18 cellular contexts compared by ENCODE assay signal in the genomic region with DNA sequence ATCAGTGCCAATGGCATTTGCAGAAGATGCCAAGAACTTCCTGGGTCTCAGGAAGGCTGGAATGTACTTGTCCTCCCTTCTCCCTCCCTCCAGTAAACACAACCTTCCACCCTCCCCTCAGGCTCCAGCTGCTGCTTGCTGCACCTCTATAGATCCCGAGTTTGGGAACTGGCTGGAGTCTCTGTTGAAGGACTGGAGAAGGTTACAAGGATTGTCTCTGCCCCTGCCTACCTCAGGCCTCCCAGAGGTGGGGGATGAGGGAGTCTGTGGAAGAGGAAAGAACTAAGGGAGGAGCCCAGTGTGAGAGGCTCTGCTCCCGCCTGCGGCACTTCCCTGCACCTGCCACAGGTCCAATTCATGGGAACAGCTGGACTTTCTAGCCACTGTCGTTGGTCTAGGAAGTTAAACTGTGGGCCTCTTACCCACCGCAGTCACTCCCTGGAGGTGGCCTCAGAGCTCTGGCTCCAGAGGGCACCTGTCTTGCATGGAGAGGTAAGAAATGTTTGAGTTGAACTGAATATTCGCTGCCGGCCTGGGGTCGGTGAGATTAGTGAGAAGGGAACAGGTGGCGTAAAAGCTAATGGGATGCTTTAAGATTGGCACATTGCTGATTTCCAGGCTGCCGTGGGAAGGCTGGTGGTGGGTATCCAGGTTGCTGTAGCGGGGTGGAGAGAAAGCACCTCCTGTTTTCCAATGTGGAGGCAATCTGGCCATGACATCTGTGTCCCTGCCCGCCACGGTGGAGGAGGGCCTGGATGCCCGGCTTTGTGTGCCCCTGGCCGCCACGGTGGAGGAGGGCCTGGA. TPM values are rescaled to one million over a fixed set of nuclear protein-coding genes. Genes with fewer than 3 reads are reported as not detected.
A peak's percentile ranks its signal among the peaks of the same experiment; 100 is the strongest.
DNase-seq lines count a peak whose midpoint lies in the region; ATAC-seq, FAIRE-seq and TF ChIP-seq lines count a peak whose summit lies in the region.
"Had no signal": no experiment of that assay in that cellular context is flagged by ENCODE, and none has a peak within 500 bp of the region (broad histone marks: within the 10 kb centered on the region; RNA-seq: fewer than 3 reads in every experiment).

No MANE protein-coding gene starts in this region.

- no peak overlapping the region for H2AFZ ChIP-seq in smooth muscle cell (ENCODE audit: low read depth)

- H4K20me1 ChIP-seq in smooth muscle cell (ENCODE audit: low read depth), result no peaks in the 10 kb centered on the region

- no peak for FAIRE-seq in small intestine (lab: Jason Lieb, UNC)
- FAIRE-seq: A204.1 had no signal

- H3K27me3 ChIP-seq in small intestine (ENCODE audit: control insufficient read depth in 2 of 2, insufficient read depth in 2 of 2, low read length in 2 of 2), result no peaks in the 10 kb centered on the region
- peaks cover 6% of the 10 kb centered on the region for H3K27me3 ChIP-seq in smooth muscle cell (ENCODE audit: low read depth)
- H3K27me3 ChIP-seq: Peyer's patch, sigmoid colon had no signal

- TF ChIP-seq CTCF in smooth muscle cell (IDR thresholded peaks at IDR 0.05; ENCODE audit: borderline replicate concordance, insufficient read depth, poor library complexity, severe bottlenecking), result no peak

- WGBS in small intestine, 3 donors, result 38 to 71% (median 52%) methylated on average over 13 to 16 of the region's 16 CpGs
- 91% methylated on average over 16 of the region's 16 CpGs for WGBS in smooth muscle cell (ENCODE audit: low lambda C conversion rate)

- H3K79me2 ChIP-seq in smooth muscle cell (ENCODE audit: low read depth), result no peaks in the 10 kb centered on the region

- no peak overlapping the region for H3K4me2 ChIP-seq in smooth muscle cell

- DNase-seq in NCI-H510A treated with DMSO at 0.1 percent for 48 hours (lab: John Stamatoyannopoulos, UW), result peak; percentile 56
- no peak for DNase-seq in NCI-H510A (lab: John Stamatoyannopoulos, UW)
- peak; percentile 49 for DNase-seq in SHP77 treated with DMSO at 0.1 percent for 48 hours (lab: John Stamatoyannopoulos, UW)
- peak; percentile 56 to 63 for DNase-seq in left colon
- DNase-seq in small intestine, result peak; percentile 67
- no peak for DNase-seq in smooth muscle cell (lab: John Stamatoyannopoulos, UW; ENCODE audit: unreplicated experiment)
- no peak for DNase-seq in OCI-M2 (lab: John Stamatoyannopoulos, UW; ENCODE audit: unreplicated experiment)
- DNase-seq: activated CD4-positive, CD25-positive, alpha-beta regulatory T cell treated with anti-CD3 and anti-CD28 coated beads, Interleukin-2, amount 50 U/mL, for 72 hours; activated naive CD8-positive, alpha-beta T cell treated with anti-CD3 and anti-CD28 coated beads, Interleukin-2, amount 10 ng/mL, durations not matched to agents 7 days and 5 days; activated T-cell treated with anti-CD3 and anti-CD28 coated beads for 4 hours; GDM1; MM.1S; sigmoid colon; stimulated activated CD4-positive, alpha-beta T cell treated with anti-CD3 and anti-CD28 coated beads, Interleukin-4, amount 100 ng/mL, for 4 hours had no signal

- intact Hi-C loops in left colon (cut with DNase I, micrococcal nuclease), result no loop called here

- H3F3A ChIP-seq in smooth muscle cell (ENCODE audit: low read depth), result no peaks in the 10 kb centered on the region

- H3K36me3 ChIP-seq in small intestine (ENCODE audit: control insufficient read depth in 2 of 2, insufficient read depth in 2 of 2, low read length in 2 of 2), result no peaks in the 10 kb centered on the region
- H3K36me3 ChIP-seq in smooth muscle cell (ENCODE audit: low read depth), result no peaks in the 10 kb centered on the region
- H3K36me3 ChIP-seq: Peyer's patch, sigmoid colon had no signal

- no peak overlapping the region for H3K4me3 ChIP-seq in small intestine (ENCODE audit: low read depth in 1 of 2, low read length in 2 of 2)
- H3K4me3 ChIP-seq in smooth muscle cell, result no peak overlapping the region
- H3K4me3 ChIP-seq: Peyer's patch, sigmoid colon had no signal

- H3K27ac ChIP-seq in small intestine (ENCODE audit: low read depth in 1 of 2, low read length in 1 of 2) (peak overlapping the region; percentile 6 to 43), smooth muscle cell (ENCODE audit: low read depth) (no peak overlapping the region)
- H3K27ac ChIP-seq: sigmoid colon had no signal

- H3K9ac ChIP-seq in smooth muscle cell (ENCODE audit: low read depth), result no peak overlapping the region

- no peaks in the 10 kb centered on the region for H3K9me3 ChIP-seq in small intestine (ENCODE audit: control insufficient read depth, low read depth)
- no peaks in the 10 kb centered on the region for H3K9me3 ChIP-seq in smooth muscle cell (replicated peaks; ENCODE audit: low read depth)
- H3K9me3 ChIP-seq: Peyer's patch, sigmoid colon had no signal

- peaks cover under 1 to 4% of the 10 kb centered on the region in 2 donors for H3K4me1 ChIP-seq in small intestine (ENCODE audit: control insufficient read depth in 2 of 2, insufficient read depth in 1 of 2, low read depth in 1 of 2, low read length in 1 of 2)
- no peaks in the 10 kb centered on the region for H3K4me1 ChIP-seq in smooth muscle cell (ENCODE audit: low read depth)

- ATAC-seq in left colon (peak; percentile 56), HG02642 (IDR thresholded peaks at IDR 0.05; ENCODE audit: poor library complexity, unreplicated experiment) (no peak)

RNA-seq across cellular contexts. Expression of a gene that starts 54.3 kb away (rescaled TPM):
- total RNA-seq in left colon (10 to 100 TPM; 28.9 to 40.0 TPM), smooth muscle cell (7.1 and 7.9 TPM in 2 replicates)
- polyA plus RNA-seq in small intestine (10 to 100 TPM; 10.7 to 14.3 (median 12.2) TPM), smooth muscle cell (2.6 and 11.1 TPM in 2 replicates)
- total RNA-seq: activated naive CD8-positive, alpha-beta T cell treated with anti-CD3 and anti-CD28 coated beads, Interleukin-2, amount 10 ng/mL, durations not matched to agents 7 days and 5 days had no signal
- polyA plus RNA-seq: CD14-positive monocyte had no signal

Comparison
In these comparisons a context has a peak if more than half of its experiments do, and no peak if none do; other contexts are left out.
1. DNase-seq: peak in NCI-H510A treated with DMSO at 0.1 percent for 48 hours (single experiment), SHP77 treated with DMSO at 0.1 percent for 48 hours (single experiment), left colon (2 of 2) and small intestine (single experiment); none in NCI-H510A (single experiment), smooth muscle cell (single experiment) and OCI-M2 (single experiment).